1 cellular context compared by ENCODE assay signal in the genomic region with DNA sequence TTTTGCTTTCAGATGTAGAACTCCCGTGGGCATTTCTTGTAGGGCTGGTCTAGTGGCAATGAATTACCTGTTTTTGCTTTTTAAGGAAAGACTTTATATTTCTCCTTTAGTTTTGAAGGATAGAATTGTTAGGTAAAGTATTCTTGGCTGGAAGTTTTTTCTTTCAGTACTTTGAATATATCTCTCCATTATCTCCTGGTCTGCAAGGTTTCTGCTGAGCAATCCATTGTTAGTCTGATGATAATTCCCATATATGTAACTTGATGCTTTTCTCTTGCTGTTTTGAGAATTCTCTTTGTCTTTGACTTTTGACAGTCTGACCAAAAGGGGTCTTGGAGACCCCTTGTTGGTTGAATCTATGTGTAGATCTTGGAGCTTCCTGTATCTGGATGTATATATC.
"Had no signal": no experiment of that assay in that cellular context is flagged by ENCODE, and none has a peak within 500 bp of the region (broad histone marks: within the 10 kb centered on the region; RNA-seq: fewer than 3 reads in every experiment).

No MANE protein-coding gene starts in this region.

- ATAC-seq: GM12878 had no signal

- H3K4me3 ChIP-seq: GM12878 had no signal
